Comparison of ENCODE assay signal across 1 cellular context in genomic region chr6:150084426-150084825, GRCh38.
TF ChIP-seq lines count a peak whose summit lies in the region.

No MANE protein-coding gene starts in this region.

TF ChIP-seq in K562, 482 proteins besides CTCF, POLR2A, EP300 and RAD21:
- TF ChIP-seq TRIM28 (IDR thresholded peaks at IDR 0.05): no peak
- peak; percentile 19; the same call in 1 of the 2 replicates for TF ChIP-seq GABPA (tag; conservative IDR thresholded peaks at IDR 0.05; ENCODE audit: low read depth)
- TF ChIP-seq E2F3 (CRISPR knock-in tag; IDR thresholded peaks at IDR 0.05): no peak
- TF ChIP-seq HMBOX1 (IDR thresholded peaks at IDR 0.05): no peak
- peak; percentile 90 for TF ChIP-seq ZNF263 (CRISPR knock-in tag; IDR thresholded peaks at IDR 0.05; ENCODE audit: borderline replicate concordance)
